ENCODE assay signal across 8 cellular contexts in the genomic region with DNA sequence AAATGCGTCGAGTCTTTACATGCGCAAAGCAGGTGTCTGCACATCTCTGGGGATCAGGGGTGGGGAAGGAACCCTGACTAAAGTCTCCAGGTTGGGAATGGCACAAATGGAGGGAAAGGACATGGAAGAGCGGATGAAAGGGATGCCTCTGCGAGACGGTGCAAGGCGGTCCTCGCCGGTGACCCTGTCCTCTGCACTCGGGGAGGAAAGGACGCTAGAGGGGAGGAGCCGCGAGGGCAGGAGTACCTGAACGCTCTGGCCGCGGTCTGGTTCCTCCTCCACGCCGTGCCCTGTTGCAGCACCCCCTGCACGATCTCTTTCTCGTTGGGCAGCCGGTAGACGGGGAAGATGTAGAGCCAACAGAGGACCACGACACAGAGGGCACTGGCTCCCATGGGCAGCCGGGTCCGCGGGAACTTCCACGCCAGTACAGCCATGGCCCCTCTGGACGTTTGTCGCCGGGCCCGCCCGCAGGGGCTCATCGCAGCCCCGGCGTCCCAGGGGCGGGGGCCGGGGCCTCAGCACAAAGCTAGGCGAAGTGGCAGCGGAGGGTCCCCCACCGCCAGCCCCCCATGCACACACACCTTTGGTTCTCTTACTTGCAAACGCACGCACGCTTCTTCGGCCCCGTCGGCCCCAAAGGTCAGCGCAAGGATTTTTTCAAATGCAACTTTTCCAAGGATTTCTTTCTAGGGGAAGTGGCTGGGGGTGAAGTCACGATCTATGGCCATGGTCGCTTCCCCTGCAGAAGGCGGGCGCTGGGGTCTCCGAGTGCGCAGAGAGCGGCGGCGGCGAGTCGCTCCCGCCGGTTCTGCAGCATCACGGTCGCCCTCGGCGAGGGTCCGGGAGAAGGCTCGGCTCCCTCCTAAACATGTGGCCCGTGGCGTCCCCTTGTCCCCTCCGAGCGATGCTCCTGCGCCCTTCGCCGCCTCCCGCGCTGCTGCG. TPM values are rescaled to one million over a fixed set of nuclear protein-coding genes. Genes with fewer than 3 reads are reported as not detected.
DNase-seq lines count a peak whose midpoint lies in the region; ATAC-seq, FAIRE-seq and TF ChIP-seq lines count a peak whose summit lies in the region.

No MANE protein-coding gene starts in this region.

- no peak overlapping the region for H3T11ph ChIP-seq in H9 (ENCODE audit: low read length)

- H4K5ac ChIP-seq in H9 (ENCODE audit: insufficient read length, low read depth, low read length): no peak overlapping the region

- no peak overlapping the region for H4K8ac ChIP-seq in H9 (replicated peaks; ENCODE audit: insufficient read length, low read depth, low read length)

- H3K4me1 ChIP-seq in H9 (ENCODE audit: insufficient read depth, low read length): no peaks in the 10 kb centered on the region; the same call in 1 of the 2 replicates
- H3K4me1 ChIP-seq in pancreas: peaks cover 0 to 4% (median 0%) of the 10 kb centered on the region in 3 donors

- no peaks in the 10 kb centered on the region for H4K20me1 ChIP-seq in H9 (ENCODE audit: control insufficient read depth, insufficient read depth, insufficient read length)

- no peaks in the 10 kb centered on the region for H3K9me3 Mint-ChIP-seq in H9
- no peaks in the 10 kb centered on the region for H3K9me3 Mint-ChIP-seq in activated CD8-positive, alpha-beta memory T cell treated with anti-CD3 and anti-CD28 coated beads, Interleukin-2, amount 10 ng/mL, durations not matched to agents 7 days and 5 days (ENCODE audit: low read depth)

- no peak overlapping the region for H2AFZ ChIP-seq in H9 (ENCODE audit: low read length)

- H3K23me2 ChIP-seq in H9 (ENCODE audit: insufficient read length, low read depth, low read length, poor library complexity, severe bottlenecking): peaks cover 17% of the 10 kb centered on the region

- no peak overlapping the region for H2BK120ac ChIP-seq in H9 (ENCODE audit: low read depth, low read length, poor library complexity, severe bottlenecking)

- no peaks in the 10 kb centered on the region for H3K9me3 ChIP-seq in H9 (ENCODE audit: control insufficient read depth, low read depth, low read length)
- H3K9me3 ChIP-seq in pancreas: no peaks in the 10 kb centered on the region

- H3K27me3 ChIP-seq in H9 (ENCODE audit: insufficient read depth, low read length): peaks cover 9% of the 10 kb centered on the region; the same call in 1 of the 2 replicates
- H3K27me3 ChIP-seq in pancreas: peaks cover 0 to 9% (median 4%) of the 10 kb centered on the region in 4 donors

- H3K27ac ChIP-seq in H9 (ENCODE audit: insufficient read length, low read depth, low read length) (no peak overlapping the region), pancreas (no peak overlapping the region)

- TF ChIP-seq CTCF in H9 (conservative IDR thresholded peaks at IDR 0.05): no peak
- TF ChIP-seq CTCF in fibroblast of pulmonary artery (IDR thresholded peaks at IDR 0.05; ENCODE audit: low read length, missing control alignments): no peak
- no peak for TF ChIP-seq CTCF in pancreas (IDR thresholded peaks at IDR 0.05)

- DNase-seq in H9 (peak; percentile 54), fibroblast of pulmonary artery (ENCODE audit: low read depth) (no peak), pancreas (peak in 1 of 6 donors; percentile 70), H4 (ENCODE audit: low spot score) (no peak), LoVo (ENCODE audit: low spot score) (no peak)
- no peak for DNase-seq in activated CD8-positive, alpha-beta memory T cell treated with anti-CD3 and anti-CD28 coated beads, Interleukin-2, amount 10 ng/mL, durations not matched to agents 7 days and 5 days

- CTCF ChIA-PET in activated CD8-positive, alpha-beta memory T cell treated with anti-CD3 and anti-CD28 coated beads, Interleukin-2, amount 10 ng/mL, durations not matched to agents 7 days and 5 days (lab: Charles Lee): interaction anchor here (1.2 to 2.0 kb wide), 2 partner anchors 65 to 76 kb away, joined by 3 to 16 read pairs; no protein-coding TSS in a partner anchor

- H3K9ac ChIP-seq in H9 (ENCODE audit: extremely low read depth, insufficient read length, low read length): no peak overlapping the region

- H3K23ac ChIP-seq in H9 (ENCODE audit: insufficient read length, low read depth, low read length): no peak overlapping the region

- no peak for ATAC-seq in activated CD8-positive, alpha-beta memory T cell treated with anti-CD3 and anti-CD28 coated beads, Interleukin-2, amount 10 ng/mL, durations not matched to agents 7 days and 5 days
- ATAC-seq in pancreas: peak in 3 of 4 donors; percentile 9 to 29 (median 14)
- ATAC-seq in GM18520 (IDR thresholded peaks at IDR 0.05; ENCODE audit: unreplicated experiment): no peak
- ATAC-seq in GM18861 (IDR thresholded peaks at IDR 0.05; ENCODE audit: unreplicated experiment): no peak

- no peak overlapping the region for H2AK5ac ChIP-seq in H9 (ENCODE audit: insufficient read length, low read length)

- H3K4me2 ChIP-seq in H9 (ENCODE audit: insufficient read depth, insufficient read length, low read length): peak overlapping the region; percentile 79

- H2BK15ac ChIP-seq in H9 (ENCODE audit: low read depth, low read length): no peak overlapping the region

- peaks cover 10 to 12% of the 10 kb centered on the region in 2 experiments for H3K4me1 Mint-ChIP-seq in H9
- peaks cover 26% of the 10 kb centered on the region for H3K4me1 Mint-ChIP-seq in activated CD8-positive, alpha-beta memory T cell treated with anti-CD3 and anti-CD28 coated beads, Interleukin-2, amount 10 ng/mL, durations not matched to agents 7 days and 5 days

- no peak overlapping the region for H2BK12ac ChIP-seq in H9 (ENCODE audit: insufficient read length, low read depth, low read length)

- no peaks in the 10 kb centered on the region for H3K36me3 ChIP-seq in pancreas

- H3K4me3 ChIP-seq in fibroblast of pulmonary artery (replicated peaks; ENCODE audit: low read depth, low read length): peak overlapping the region; percentile 64
- peak overlapping the region; percentile 24 to 51 (median 32) for H3K4me3 ChIP-seq in pancreas

- peak overlapping the region; percentile 78 to 86 for H3K4me3 Mint-ChIP-seq in H9
- H3K4me3 Mint-ChIP-seq in activated CD8-positive, alpha-beta memory T cell treated with anti-CD3 and anti-CD28 coated beads, Interleukin-2, amount 10 ng/mL, durations not matched to agents 7 days and 5 days: peak overlapping the region; percentile 88

- no peak overlapping the region for H3K4ac ChIP-seq in H9 (ENCODE audit: low read depth, low read length)

- no peak overlapping the region for H2BK20ac ChIP-seq in H9 (ENCODE audit: low read depth, low read length, poor library complexity, severe bottlenecking)

- no peak overlapping the region for H2BK5ac ChIP-seq in H9 (ENCODE audit: insufficient read length, low read length)

- H3K56ac ChIP-seq in H9 (ENCODE audit: insufficient read length, low read depth, low read length): no peak overlapping the region

- no peak overlapping the region for H3K18ac ChIP-seq in H9 (ENCODE audit: insufficient read length, low read depth, low read length)

- 0 out of 2 replicates have a peak overlapping the region, but pooled peaks have one; percentile 0 for H3K14ac ChIP-seq in H9 (ENCODE audit: insufficient read depth, low read length)

- H3K79me1 ChIP-seq in H9 (ENCODE audit: insufficient read depth, low read depth, low read length, poor library complexity, severe bottlenecking): no peaks in the 10 kb centered on the region

- H4K91ac ChIP-seq in H9 (ENCODE audit: insufficient read length, low read depth, low read length): no peak overlapping the region

- no CpG with 5 or more reads among the region's 76 CpGs for WGBS in H9 (ENCODE audit: extremely low coverage, insufficient read length, low lambda C conversion rate)
- 3 to 4% methylated on average over 67 to 76 of the region's 76 CpGs for WGBS in pancreas, 2 donors

- H3K36me3 Mint-ChIP-seq in H9 (ENCODE audit: insufficient read depth in 1 of 3, low read depth in 3 of 3): no peaks in the 10 kb centered on the region
- no peaks in the 10 kb centered on the region for H3K36me3 Mint-ChIP-seq in activated CD8-positive, alpha-beta memory T cell treated with anti-CD3 and anti-CD28 coated beads, Interleukin-2, amount 10 ng/mL, durations not matched to agents 7 days and 5 days

- H3K27me3 Mint-ChIP-seq in H9 (ENCODE audit: low read depth): peaks cover 53% of the 10 kb centered on the region
- H3K27me3 Mint-ChIP-seq in activated CD8-positive, alpha-beta memory T cell treated with anti-CD3 and anti-CD28 coated beads, Interleukin-2, amount 10 ng/mL, durations not matched to agents 7 days and 5 days: peaks cover 13% of the 10 kb centered on the region

- H3K79me2 ChIP-seq in H9 (ENCODE audit: insufficient read depth, low read length): no peaks in the 10 kb centered on the region

- intact Hi-C loops in pancreas (cut with DNase I): no loop called here

- no peak for FAIRE-seq in pancreas (lab: Jason Lieb, UNC)

- H3K27ac Mint-ChIP-seq in H9: no peak overlapping the region
- H3K27ac Mint-ChIP-seq in activated CD8-positive, alpha-beta memory T cell treated with anti-CD3 and anti-CD28 coated beads, Interleukin-2, amount 10 ng/mL, durations not matched to agents 7 days and 5 days: no peak overlapping the region

RNA-seq across cellular contexts. Expression of gene ST8SIA1, which starts 0.5 kb away (rescaled TPM):
- total RNA-seq in H9 (2021) (0.18 TPM in 1 of 2 replicates, not detected in the other), pancreas (1 to 10 TPM in 2 of 6 donors, under 1 TPM in 2, not detected in 2; 0.47 to 1.2 (median 0.88) TPM)
- 1 to 10 TPM; 2.7 to 4.6 TPM for total RNA-seq in activated CD8-positive, alpha-beta memory T cell treated with anti-CD3 and anti-CD28 coated beads, Interleukin-2, amount 10 ng/mL, durations not matched to agents 7 days and 5 days
- polyA plus RNA-seq in pancreas: 1 to 10 TPM in 1 of 2 donors, under 1 TPM in 1; 0.38 to 1.5 TPM
- total RNA-seq in H4 (2014; rRNA removed; shearing (Covaris generic)): 8.9 TPM in 2 replicates

Comparison
In these comparisons a context has a peak if more than half of its experiments do, and no peak if none do; other contexts are left out.
1. ATAC-seq: peak in pancreas (3 of 4); none in activated CD8-positive, alpha-beta memory T cell treated with anti-CD3 and anti-CD28 coated beads, Interleukin-2, amount 10 ng/mL, durations not matched to agents 7 days and 5 days (single experiment), GM18520 (single experiment) and GM18861 (single experiment).